In genomic region chr13:91348906-91349435, GRCh38 we compare ENCODE assay signal across 8 cellular contexts. TPM values are rescaled to one million over a fixed set of nuclear protein-coding genes. Genes with fewer than 3 reads are reported as not detected.
DNase-seq lines count a peak whose midpoint lies in the region; TF ChIP-seq lines count a peak whose summit lies in the region.

No MANE protein-coding gene starts in this region.

- peaks cover 44% of the 10 kb centered on the region for H3K4me1 Mint-ChIP-seq in mesothelial cell of epicardium

- no peaks in the 10 kb centered on the region for H3K27me3 ChIP-seq in endocrine pancreas (ENCODE audit: control insufficient read depth, insufficient read depth, low read length)

- peak; percentile 81 for DNase-seq in CMK (ENCODE audit: low read depth)
- peak; percentile 88 for DNase-seq in GM20000 (ENCODE audit: low spot score)
- peak; percentile 48 for DNase-seq in HS-27A (ENCODE audit: low read depth)
- peak; percentile 96 to 97 for DNase-seq in NOMO-1 (lab: John Stamatoyannopoulos, UW; ENCODE audit: unreplicated experiment in 2 of 2)
- DNase-seq in activated CD8-positive, alpha-beta memory T cell treated with anti-CD3 and anti-CD28 coated beads, Interleukin-2, amount 50 U/mL, for 1 hour (ENCODE audit: extremely low read depth) = peak; percentile 49
- peak; percentile 85 to 97 for DNase-seq in mesothelial cell of epicardium (ENCODE audit: low spot score in 2 of 2, unreplicated experiment in 2 of 2)
- DNase-seq in stimulated activated CD8-positive, alpha-beta memory T cell treated with anti-CD3 and anti-CD28 coated beads, Interleukin-15, amount 100 ng/mL, for 24 hours (ENCODE audit: low read depth) = peak; percentile 90

- peak overlapping the region; percentile 65 for H3K4me3 ChIP-seq in endocrine pancreas (ENCODE audit: control insufficient read depth, insufficient read depth, low read length)

- TF ChIP-seq CTCF in GM20000 (IDR thresholded peaks at IDR 0.05; ENCODE audit: extremely low read depth, missing control alignments) (peak; percentile 96), mesothelial cell of epicardium (IDR thresholded peaks at IDR 0.05; ENCODE audit: unreplicated experiment) (peak; percentile 96)

- no peaks in the 10 kb centered on the region for H3K36me3 ChIP-seq in endocrine pancreas (ENCODE audit: control insufficient read depth, insufficient read depth, low read length)

- H3K27ac Mint-ChIP-seq in mesothelial cell of epicardium = peak overlapping the region; percentile 91

- H3K36me3 Mint-ChIP-seq in mesothelial cell of epicardium = peaks cover 18% of the 10 kb centered on the region

- peak overlapping the region; percentile 95 for H3K4me3 Mint-ChIP-seq in mesothelial cell of epicardium

- H3K4me1 ChIP-seq in endocrine pancreas (ENCODE audit: control insufficient read depth, insufficient read depth, low read length) = peaks cover 10% of the 10 kb centered on the region

- H3K9me3 ChIP-seq in endocrine pancreas (ENCODE audit: control insufficient read depth, low read length) = no peaks in the 10 kb centered on the region

- no peaks in the 10 kb centered on the region for H3K9me3 Mint-ChIP-seq in mesothelial cell of epicardium

- peaks cover 15% of the 10 kb centered on the region for H3K27me3 Mint-ChIP-seq in mesothelial cell of epicardium (ENCODE audit: low read depth)

- H3K9ac ChIP-seq in endocrine pancreas (ENCODE audit: control insufficient read depth, insufficient read depth, low read length) = no peak overlapping the region

RNA-seq across cellular contexts. Expression of gene MIR17HG, which starts 1.5 kb away (rescaled TPM):
- 15.1 to 16.5 TPM (median 16.3 TPM) in 3 replicates for total RNA-seq in mesothelial cell of epicardium

RNA-seq across cellular contexts. Expression of gene GPC5, which starts 49.5 kb away (rescaled TPM):
- 2.4 to 2.7 TPM (median 2.5 TPM) in 3 replicates for total RNA-seq in mesothelial cell of epicardium

Comparison
In these comparisons a context has a peak if more than half of its experiments do, and no peak if none do; other contexts are left out.
1. Peak in every context shown above with its lines: DNase-seq and H3K4me3 ChIP-seq.